ENCODE assay signal across 1 cellular context in the genomic region with DNA sequence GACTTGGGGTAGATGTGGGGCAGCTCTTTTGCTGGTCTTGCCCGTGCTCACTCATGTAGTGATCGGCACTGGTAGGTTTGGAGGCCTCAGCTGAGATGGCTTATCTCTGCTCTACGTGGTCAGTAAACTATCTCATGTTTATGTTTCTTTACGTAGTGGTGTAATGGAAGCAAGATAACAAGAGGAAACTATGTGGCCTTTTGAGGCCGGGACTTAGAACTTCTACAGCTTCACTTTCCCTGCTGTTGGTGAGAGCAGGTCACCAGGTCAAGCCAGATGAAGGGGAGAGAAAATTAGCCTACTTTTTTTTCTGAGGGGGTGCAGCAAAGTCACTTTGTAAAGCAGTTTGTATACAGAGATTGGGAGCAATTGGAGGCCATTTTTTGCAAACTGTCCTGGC.
A peak's percentile ranks its signal among the peaks of the same experiment; 100 is the strongest.
TF ChIP-seq lines count a peak whose summit lies in the region.

No MANE protein-coding gene starts in this region.

TF ChIP-seq in HepG2, 621 proteins besides CTCF, POLR2A, EP300 and RAD21 (continued from another document):
- TF ChIP-seq, protein P1, sequence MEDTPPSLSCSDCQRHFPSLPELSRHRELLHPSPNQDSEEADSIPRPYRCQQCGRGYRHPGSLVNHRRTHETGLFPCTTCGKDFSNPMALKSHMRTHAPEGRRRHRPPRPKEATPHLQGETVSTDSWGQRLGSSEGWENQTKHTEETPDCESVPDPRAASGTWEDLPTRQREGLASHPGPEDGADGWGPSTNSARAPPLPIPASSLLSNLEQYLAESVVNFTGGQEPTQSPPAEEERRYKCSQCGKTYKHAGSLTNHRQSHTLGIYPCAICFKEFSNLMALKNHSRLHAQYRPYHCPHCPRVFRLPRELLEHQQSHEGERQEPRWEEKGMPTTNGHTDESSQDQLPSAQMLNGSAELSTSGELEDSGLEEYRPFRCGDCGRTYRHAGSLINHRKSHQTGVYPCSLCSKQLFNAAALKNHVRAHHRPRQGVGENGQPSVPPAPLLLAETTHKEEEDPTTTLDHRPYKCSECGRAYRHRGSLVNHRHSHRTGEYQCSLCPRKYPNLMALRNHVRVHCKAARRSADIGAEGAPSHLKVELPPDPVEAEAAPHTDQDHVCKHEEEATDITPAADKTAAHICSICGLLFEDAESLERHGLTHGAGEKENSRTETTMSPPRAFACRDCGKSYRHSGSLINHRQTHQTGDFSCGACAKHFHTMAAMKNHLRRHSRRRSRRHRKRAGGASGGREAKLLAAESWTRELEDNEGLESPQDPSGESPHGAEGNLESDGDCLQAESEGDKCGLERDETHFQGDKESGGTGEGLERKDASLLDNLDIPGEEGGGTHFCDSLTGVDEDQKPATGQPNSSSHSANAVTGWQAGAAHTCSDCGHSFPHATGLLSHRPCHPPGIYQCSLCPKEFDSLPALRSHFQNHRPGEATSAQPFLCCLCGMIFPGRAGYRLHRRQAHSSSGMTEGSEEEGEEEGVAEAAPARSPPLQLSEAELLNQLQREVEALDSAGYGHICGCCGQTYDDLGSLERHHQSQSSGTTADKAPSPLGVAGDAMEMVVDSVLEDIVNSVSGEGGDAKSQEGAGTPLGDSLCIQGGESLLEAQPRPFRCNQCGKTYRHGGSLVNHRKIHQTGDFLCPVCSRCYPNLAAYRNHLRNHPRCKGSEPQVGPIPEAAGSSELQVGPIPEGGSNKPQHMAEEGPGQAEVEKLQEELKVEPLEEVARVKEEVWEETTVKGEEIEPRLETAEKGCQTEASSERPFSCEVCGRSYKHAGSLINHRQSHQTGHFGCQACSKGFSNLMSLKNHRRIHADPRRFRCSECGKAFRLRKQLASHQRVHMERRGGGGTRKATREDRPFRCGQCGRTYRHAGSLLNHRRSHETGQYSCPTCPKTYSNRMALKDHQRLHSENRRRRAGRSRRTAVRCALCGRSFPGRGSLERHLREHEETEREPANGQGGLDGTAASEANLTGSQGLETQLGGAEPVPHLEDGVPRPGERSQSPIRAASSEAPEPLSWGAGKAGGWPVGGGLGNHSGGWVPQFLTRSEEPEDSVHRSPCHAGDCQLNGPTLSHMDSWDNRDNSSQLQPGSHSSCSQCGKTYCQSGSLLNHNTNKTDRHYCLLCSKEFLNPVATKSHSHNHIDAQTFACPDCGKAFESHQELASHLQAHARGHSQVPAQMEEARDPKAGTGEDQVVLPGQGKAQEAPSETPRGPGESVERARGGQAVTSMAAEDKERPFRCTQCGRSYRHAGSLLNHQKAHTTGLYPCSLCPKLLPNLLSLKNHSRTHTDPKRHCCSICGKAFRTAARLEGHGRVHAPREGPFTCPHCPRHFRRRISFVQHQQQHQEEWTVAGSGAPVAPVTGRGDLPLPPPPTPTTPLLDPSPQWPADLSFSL (CRISPR knock-in tag; IDR thresholded peaks at IDR 0.05), result no peak
- TF ChIP-seq ZNF12 (CRISPR knock-in tag; IDR thresholded peaks at IDR 0.05) (no peak; the same call in 1 of the 2 replicates), MYNN (CRISPR knock-in tag; IDR thresholded peaks at IDR 0.05; ENCODE audit: low read depth) (no peak), ZNF441 (CRISPR knock-in tag; IDR thresholded peaks at IDR 0.05; ENCODE audit: borderline replicate concordance) (no peak), ZNF24 (IDR thresholded peaks at IDR 0.05) (no peak), ZNF644 (CRISPR knock-in tag; IDR thresholded peaks at IDR 0.05; ENCODE audit: low read depth) (peak; percentile 71; the same call in 1 of the 2 replicates), ATF1 (CRISPR knock-in tag; IDR thresholded peaks at IDR 0.05) (no peak), CREB1 (IDR thresholded peaks at IDR 0.05) (0 out of 2 replicates have a peak, but pooled peaks have one; percentile 21), CREB1 (CRISPR knock-in tag; IDR thresholded peaks at IDR 0.05) (peak; percentile 77), ZNF83 (CRISPR knock-in tag; IDR thresholded peaks at IDR 0.05; ENCODE audit: borderline replicate concordance) (no peak), CREM (IDR thresholded peaks at IDR 0.05) (peak; percentile 82), CREM (CRISPR knock-in tag; IDR thresholded peaks at IDR 0.05) (no peak), ZFP82 (CRISPR knock-in tag; IDR thresholded peaks at IDR 0.05; ENCODE audit: borderline replicate concordance) (no peak), CHD4 (IDR thresholded peaks at IDR 0.05; ENCODE audit: borderline replicate concordance, low read length) (no peak), ZNF30 (CRISPR knock-in tag; IDR thresholded peaks at IDR 0.05) (no peak), ATAD3A (CRISPR knock-in tag; IDR thresholded peaks at IDR 0.05) (no peak), TCF7L2 (IDR thresholded peaks at IDR 0.05; ENCODE audit: low read depth, low read length) (no peak), MTF2 (CRISPR knock-in tag; IDR thresholded peaks at IDR 0.05; ENCODE audit: borderline replicate concordance) (no peak), U2AF1 (optimal IDR thresholded peaks at IDR 0.05; ENCODE audit: low read depth, low read length) (no peak), ZNF468 (CRISPR knock-in tag; IDR thresholded peaks at IDR 0.05) (no peak)
- TF ChIP-seq, protein P2, sequence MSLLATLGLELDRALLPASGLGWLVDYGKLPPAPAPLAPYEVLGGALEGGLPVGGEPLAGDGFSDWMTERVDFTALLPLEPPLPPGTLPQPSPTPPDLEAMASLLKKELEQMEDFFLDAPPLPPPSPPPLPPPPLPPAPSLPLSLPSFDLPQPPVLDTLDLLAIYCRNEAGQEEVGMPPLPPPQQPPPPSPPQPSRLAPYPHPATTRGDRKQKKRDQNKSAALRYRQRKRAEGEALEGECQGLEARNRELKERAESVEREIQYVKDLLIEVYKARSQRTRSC (CRISPR knock-in tag; IDR thresholded peaks at IDR 0.05; ENCODE audit: low read depth), result no peak
- TF ChIP-seq, protein P3, sequence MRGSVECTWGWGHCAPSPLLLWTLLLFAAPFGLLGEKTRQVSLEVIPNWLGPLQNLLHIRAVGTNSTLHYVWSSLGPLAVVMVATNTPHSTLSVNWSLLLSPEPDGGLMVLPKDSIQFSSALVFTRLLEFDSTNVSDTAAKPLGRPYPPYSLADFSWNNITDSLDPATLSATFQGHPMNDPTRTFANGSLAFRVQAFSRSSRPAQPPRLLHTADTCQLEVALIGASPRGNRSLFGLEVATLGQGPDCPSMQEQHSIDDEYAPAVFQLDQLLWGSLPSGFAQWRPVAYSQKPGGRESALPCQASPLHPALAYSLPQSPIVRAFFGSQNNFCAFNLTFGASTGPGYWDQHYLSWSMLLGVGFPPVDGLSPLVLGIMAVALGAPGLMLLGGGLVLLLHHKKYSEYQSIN (CRISPR knock-in tag; IDR thresholded peaks at IDR 0.05; ENCODE audit: borderline replicate concordance), result no peak
- TF ChIP-seq, protein P4, sequence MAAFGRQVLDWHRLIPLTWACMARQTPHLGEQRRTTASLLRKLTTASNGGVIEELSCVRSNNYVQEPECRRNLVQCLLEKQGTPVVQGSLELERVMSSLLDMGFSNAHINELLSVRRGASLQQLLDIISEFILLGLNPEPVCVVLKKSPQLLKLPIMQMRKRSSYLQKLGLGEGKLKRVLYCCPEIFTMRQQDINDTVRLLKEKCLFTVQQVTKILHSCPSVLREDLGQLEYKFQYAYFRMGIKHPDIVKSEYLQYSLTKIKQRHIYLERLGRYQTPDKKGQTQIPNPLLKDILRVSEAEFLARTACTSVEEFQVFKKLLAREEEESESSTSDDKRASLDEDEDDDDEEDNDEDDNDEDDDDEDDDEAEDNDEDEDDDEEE (CRISPR knock-in tag; IDR thresholded peaks at IDR 0.05), result no peak
- TF ChIP-seq, protein P5, sequence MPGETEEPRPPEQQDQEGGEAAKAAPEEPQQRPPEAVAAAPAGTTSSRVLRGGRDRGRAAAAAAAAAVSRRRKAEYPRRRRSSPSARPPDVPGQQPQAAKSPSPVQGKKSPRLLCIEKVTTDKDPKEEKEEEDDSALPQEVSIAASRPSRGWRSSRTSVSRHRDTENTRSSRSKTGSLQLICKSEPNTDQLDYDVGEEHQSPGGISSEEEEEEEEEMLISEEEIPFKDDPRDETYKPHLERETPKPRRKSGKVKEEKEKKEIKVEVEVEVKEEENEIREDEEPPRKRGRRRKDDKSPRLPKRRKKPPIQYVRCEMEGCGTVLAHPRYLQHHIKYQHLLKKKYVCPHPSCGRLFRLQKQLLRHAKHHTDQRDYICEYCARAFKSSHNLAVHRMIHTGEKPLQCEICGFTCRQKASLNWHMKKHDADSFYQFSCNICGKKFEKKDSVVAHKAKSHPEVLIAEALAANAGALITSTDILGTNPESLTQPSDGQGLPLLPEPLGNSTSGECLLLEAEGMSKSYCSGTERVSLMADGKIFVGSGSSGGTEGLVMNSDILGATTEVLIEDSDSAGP (CRISPR knock-in tag; IDR thresholded peaks at IDR 0.05; ENCODE audit: borderline replicate concordance), result no peak
- TF ChIP-seq, protein P6, sequence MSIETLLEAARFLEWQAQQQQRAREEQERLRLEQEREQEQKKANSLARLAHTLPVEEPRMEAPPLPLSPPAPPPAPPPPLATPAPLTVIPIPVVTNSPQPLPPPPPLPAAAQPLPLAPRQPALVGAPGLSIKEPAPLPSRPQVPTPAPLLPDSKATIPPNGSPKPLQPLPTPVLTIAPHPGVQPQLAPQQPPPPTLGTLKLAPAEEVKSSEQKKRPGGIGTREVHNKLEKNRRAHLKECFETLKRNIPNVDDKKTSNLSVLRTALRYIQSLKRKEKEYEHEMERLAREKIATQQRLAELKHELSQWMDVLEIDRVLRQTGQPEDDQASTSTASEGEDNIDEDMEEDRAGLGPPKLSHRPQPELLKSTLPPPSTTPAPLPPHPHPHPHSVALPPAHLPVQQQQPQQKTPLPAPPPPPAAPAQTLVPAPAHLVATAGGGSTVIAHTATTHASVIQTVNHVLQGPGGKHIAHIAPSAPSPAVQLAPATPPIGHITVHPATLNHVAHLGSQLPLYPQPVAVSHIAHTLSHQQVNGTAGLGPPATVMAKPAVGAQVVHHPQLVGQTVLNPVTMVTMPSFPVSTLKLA (IDR thresholded peaks at IDR 0.05), result no peak
- TF ChIP-seq, protein P7, sequence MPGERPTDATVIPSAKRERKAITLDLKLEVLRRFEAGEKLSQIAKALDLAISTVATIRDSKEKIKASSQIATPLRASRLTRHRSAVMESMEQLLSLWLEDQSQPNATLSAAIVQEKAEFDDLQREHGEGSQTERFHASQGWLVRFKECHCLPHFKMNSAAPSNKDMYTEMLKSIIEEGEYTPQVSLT (CRISPR knock-in tag; IDR thresholded peaks at IDR 0.05; ENCODE audit: borderline replicate concordance, low read depth), result no peak
